ENCODE assay signal across 8 cellular contexts in genomic region chr2:218962859-218963492, GRCh38. TPM values are rescaled to one million over a fixed set of nuclear protein-coding genes. Genes with fewer than 3 reads are reported as not detected.
DNase-seq lines count a peak whose midpoint lies in the region; ATAC-seq and TF ChIP-seq lines count a peak whose summit lies in the region.

No MANE protein-coding gene starts in this region.

- TF ChIP-seq CTCF in GM13976 (IDR thresholded peaks at IDR 0.05; ENCODE audit: borderline replicate concordance, control extremely low read depth, extremely low read depth, insufficient read depth, missing control alignments): no peak
- no peak for TF ChIP-seq CTCF in upper lobe of left lung (IDR thresholded peaks at IDR 0.05)

- H3K4me1 ChIP-seq in upper lobe of left lung: peaks cover 14 to 28% (median 20%) of the 10 kb centered on the region in 4 donors

- WGBS in upper lobe of left lung, 2 donors: 0 to 5% methylated on average over 8 to 42 of the region's 42 CpGs

- POLR2A ChIA-PET in activated CD4-positive, alpha-beta memory T cell treated with anti-CD3 and anti-CD28 coated beads, Interleukin-2, amount 10 ng/mL, durations not matched to agents 7 days and 5 days (lab: Charles Lee): interaction anchor here (0.6 kb wide), 1 partner anchor 58 kb away, joined by 3 read pairs; no protein-coding TSS in a partner anchor

- peak; percentile 70 for DNase-seq in GM13976 (ENCODE audit: low spot score)
- peak; percentile 90 for DNase-seq in NCI-H2171 (lab: John Stamatoyannopoulos, UW)
- peak; percentile 61 for DNase-seq in activated CD4-positive, alpha-beta memory T cell treated with anti-CD3 and anti-CD28 coated beads, Interleukin-2, amount 10 ng/mL, durations not matched to agents 7 days and 5 days
- peak; percentile 90 for DNase-seq in myocyte (ENCODE audit: low read depth)
- peak in 1 of 2 donors; percentile 94 for DNase-seq in upper lobe of left lung

- in situ Hi-C loops in GM13976 (cut with MboI; ENCODE audit: low sequenced_read_pairs, unreplicated experiment): no loop called here

- no peak for TF ChIP-seq EP300 in upper lobe of left lung (IDR thresholded peaks at IDR 0.05)

- CTCF ChIA-PET in activated CD4-positive, alpha-beta memory T cell treated with anti-CD3 and anti-CD28 coated beads, Interleukin-2, amount 10 ng/mL, durations not matched to agents 7 days and 5 days (lab: Charles Lee): interaction anchor here (2.3 kb wide), 1 partner anchor 17 kb away, joined by 8 read pairs; no protein-coding TSS in a partner anchor

- no peaks in the 10 kb centered on the region for H3K9me3 Mint-ChIP-seq in activated CD4-positive, alpha-beta memory T cell treated with anti-CD3 and anti-CD28 coated beads, Interleukin-2, amount 10 ng/mL, durations not matched to agents 7 days and 5 days
- no peaks in the 10 kb centered on the region for H3K9me3 Mint-ChIP-seq in activated T-helper 17 cell treated with anti-CD3 and anti-CD28 coated beads, Interleukin-2, amount 50 U/mL, for 72 hours

- peaks cover 63% of the 10 kb centered on the region for H3K27me3 Mint-ChIP-seq in activated CD4-positive, alpha-beta memory T cell treated with anti-CD3 and anti-CD28 coated beads, Interleukin-2, amount 10 ng/mL, durations not matched to agents 7 days and 5 days
- peaks cover 55% of the 10 kb centered on the region for H3K27me3 Mint-ChIP-seq in activated T-helper 17 cell treated with anti-CD3 and anti-CD28 coated beads, Interleukin-2, amount 50 U/mL, for 72 hours

- H3K27ac Mint-ChIP-seq in activated CD4-positive, alpha-beta memory T cell treated with anti-CD3 and anti-CD28 coated beads, Interleukin-2, amount 10 ng/mL, durations not matched to agents 7 days and 5 days: no peak overlapping the region
- no peak overlapping the region for H3K27ac Mint-ChIP-seq in activated T-helper 17 cell treated with anti-CD3 and anti-CD28 coated beads, Interleukin-2, amount 50 U/mL, for 72 hours

- no peaks in the 10 kb centered on the region for H3K36me3 ChIP-seq in upper lobe of left lung

- H3K4me3 ChIP-seq in upper lobe of left lung: peak overlapping the region in 1 of 4 donors; percentile 20

- H3K4me3 Mint-ChIP-seq in activated CD4-positive, alpha-beta memory T cell treated with anti-CD3 and anti-CD28 coated beads, Interleukin-2, amount 10 ng/mL, durations not matched to agents 7 days and 5 days: no peak overlapping the region
- H3K4me3 Mint-ChIP-seq in activated T-helper 17 cell treated with anti-CD3 and anti-CD28 coated beads, Interleukin-2, amount 50 U/mL, for 72 hours: no peak overlapping the region

- H3K4me1 Mint-ChIP-seq in activated CD4-positive, alpha-beta memory T cell treated with anti-CD3 and anti-CD28 coated beads, Interleukin-2, amount 10 ng/mL, durations not matched to agents 7 days and 5 days: peaks cover 15% of the 10 kb centered on the region
- H3K4me1 Mint-ChIP-seq in activated T-helper 17 cell treated with anti-CD3 and anti-CD28 coated beads, Interleukin-2, amount 50 U/mL, for 72 hours: peaks cover 7% of the 10 kb centered on the region

- H3K9me3 ChIP-seq in upper lobe of left lung: no peaks in the 10 kb centered on the region

- no peaks in the 10 kb centered on the region for H3K36me3 Mint-ChIP-seq in activated CD4-positive, alpha-beta memory T cell treated with anti-CD3 and anti-CD28 coated beads, Interleukin-2, amount 10 ng/mL, durations not matched to agents 7 days and 5 days (ENCODE audit: low read depth)
- peaks cover 10% of the 10 kb centered on the region for H3K36me3 Mint-ChIP-seq in activated T-helper 17 cell treated with anti-CD3 and anti-CD28 coated beads, Interleukin-2, amount 50 U/mL, for 72 hours (ENCODE audit: low read depth)

- no peak for TF ChIP-seq POLR2A in upper lobe of left lung (IDR thresholded peaks at IDR 0.05)

- peaks cover 0 to 60% (median 35%) of the 10 kb centered on the region in 4 donors for H3K27me3 ChIP-seq in upper lobe of left lung

- H3K27ac ChIP-seq in upper lobe of left lung: no peak overlapping the region

- ATAC-seq in esophagus mucosa: peak; percentile 33
- ATAC-seq in upper lobe of left lung (ENCODE audit: low FRiP score in 2 of 2): peak; percentile 38 to 51
- no peak for ATAC-seq in HG03175 (IDR thresholded peaks at IDR 0.05; ENCODE audit: unreplicated experiment)
- ATAC-seq in activated T-helper 17 cell treated with anti-CD3 and anti-CD28 coated beads, Interleukin-2, amount 50 U/mL, for 72 hours (replicated peaks): no peak

RNA-seq across cellular contexts. Expression of gene CDK5R2, which starts 3.5 kb away (rescaled TPM):
- total RNA-seq in activated CD4-positive, alpha-beta memory T cell treated with anti-CD3 and anti-CD28 coated beads, Interleukin-2, amount 10 ng/mL, durations not matched to agents 7 days and 5 days: not detected
- total RNA-seq in esophagus mucosa (not detected), myocyte (0.45 and 0.47 TPM in 2 replicates), upper lobe of left lung (not detected)
- 1.1 TPM for polyA plus RNA-seq in myocyte (2012)
- not detected for total RNA-seq in activated T-helper 17 cell treated with anti-CD3 and anti-CD28 coated beads, Interleukin-2, amount 50 U/mL, for 72 hours

RNA-seq across cellular contexts. Expression of gene FEV, which starts 22.0 kb away (rescaled TPM):
- total RNA-seq in activated CD4-positive, alpha-beta memory T cell treated with anti-CD3 and anti-CD28 coated beads, Interleukin-2, amount 10 ng/mL, durations not matched to agents 7 days and 5 days: not detected
- total RNA-seq in esophagus mucosa (not detected), myocyte (not detected in 2 replicates), upper lobe of left lung (not detected)
- not detected for polyA plus RNA-seq in myocyte (2012)
- not detected for total RNA-seq in activated T-helper 17 cell treated with anti-CD3 and anti-CD28 coated beads, Interleukin-2, amount 50 U/mL, for 72 hours

RNA-seq across cellular contexts. Expression of gene CRYBA2, which starts 30.2 kb away (rescaled TPM):
- total RNA-seq in activated CD4-positive, alpha-beta memory T cell treated with anti-CD3 and anti-CD28 coated beads, Interleukin-2, amount 10 ng/mL, durations not matched to agents 7 days and 5 days: not detected
- not detected for total RNA-seq in esophagus mucosa
- not detected in 2 replicates for total RNA-seq in myocyte
- not detected for polyA plus RNA-seq in myocyte (2012)
- not detected for total RNA-seq in upper lobe of left lung
- not detected for total RNA-seq in activated T-helper 17 cell treated with anti-CD3 and anti-CD28 coated beads, Interleukin-2, amount 50 U/mL, for 72 hours

Comparison
In these comparisons a context has a peak if more than half of its experiments do, and no peak if none do; other contexts are left out.
1. ATAC-seq: peak in esophagus mucosa (single experiment) and upper lobe of left lung (2 of 2); none in HG03175 (single experiment) and activated T-helper 17 cell treated with anti-CD3 and anti-CD28 coated beads, Interleukin-2, amount 50 U/mL, for 72 hours (single experiment).